14 cellular contexts compared by ENCODE assay signal in genomic region chr12:47823422-47824086, GRCh38. TPM values are rescaled to one million over a fixed set of nuclear protein-coding genes. Genes with fewer than 3 reads are reported as not detected.
DNase-seq lines count a peak whose midpoint lies in the region; ATAC-seq and TF ChIP-seq lines count a peak whose summit lies in the region.
"Had no signal": no experiment of that assay in that cellular context is flagged by ENCODE, and none has a peak within 500 bp of the region (broad histone marks: within the 10 kb centered on the region; RNA-seq: fewer than 3 reads in every experiment).

No MANE protein-coding gene starts in this region.

- H3K27me3 Mint-ChIP-seq in activated naive CD4-positive, alpha-beta T cell treated with anti-CD3 and anti-CD28 coated beads for 36 hours (ENCODE audit: low read depth), result no peaks in the 10 kb centered on the region
- H3K27me3 Mint-ChIP-seq in mesothelial cell of epicardium (ENCODE audit: low read depth), result no peaks in the 10 kb centered on the region

- H3K27ac ChIP-seq in transverse colon, result peak overlapping the region; percentile 93 to 97 (median 96)

- TF ChIP-seq POLR2A in transverse colon (IDR thresholded peaks at IDR 0.05), result no peak

- H3K4me3 Mint-ChIP-seq in activated naive CD4-positive, alpha-beta T cell treated with anti-CD3 and anti-CD28 coated beads for 36 hours, result no peak overlapping the region
- no peak overlapping the region for H3K4me3 Mint-ChIP-seq in mesothelial cell of epicardium
- H3K4me3 Mint-ChIP-seq: WTC11 had no signal

- no peak for TF ChIP-seq CTCF in mesothelial cell of epicardium (IDR thresholded peaks at IDR 0.05; ENCODE audit: unreplicated experiment)
- TF ChIP-seq CTCF in transverse colon (IDR thresholded peaks at IDR 0.05), result no peak

- CTCF ChIA-PET in activated naive CD4-positive, alpha-beta T cell treated with anti-CD3 and anti-CD28 coated beads for 36 hours (lab: Charles Lee), result interaction anchor here (1.5 to 2.4 kb wide), 2 partner anchors 10 to 16 kb away, joined by 7 read pairs; no protein-coding TSS in a partner anchor

- peak overlapping the region; percentile 91 for H3K27ac Mint-ChIP-seq in activated naive CD4-positive, alpha-beta T cell treated with anti-CD3 and anti-CD28 coated beads for 36 hours
- H3K27ac Mint-ChIP-seq in mesothelial cell of epicardium, result peak overlapping the region; percentile 99
- H3K27ac Mint-ChIP-seq: WTC11 had no signal

- 94 to 98% methylated on average over 5 of the region's 5 CpGs for WGBS in transverse colon (ENCODE audit: low coverage in 1 of 2), 2 donors

- H3K4me1 Mint-ChIP-seq in activated naive CD4-positive, alpha-beta T cell treated with anti-CD3 and anti-CD28 coated beads for 36 hours (ENCODE audit: low read depth), result peaks cover 74% of the 10 kb centered on the region
- peaks cover 50% of the 10 kb centered on the region for H3K4me1 Mint-ChIP-seq in mesothelial cell of epicardium

- no peaks in the 10 kb centered on the region for H3K9me3 Mint-ChIP-seq in activated naive CD4-positive, alpha-beta T cell treated with anti-CD3 and anti-CD28 coated beads for 36 hours
- no peaks in the 10 kb centered on the region for H3K9me3 Mint-ChIP-seq in mesothelial cell of epicardium
- H3K9me3 Mint-ChIP-seq: WTC11 had no signal

- H3K27me3 ChIP-seq in adipocyte (replicated peaks; ENCODE audit: control insufficient read depth, insufficient read depth, low read length), result no peaks in the 10 kb centered on the region
- H3K27me3 ChIP-seq in transverse colon, result no peaks in the 10 kb centered on the region

- H3K9me3 ChIP-seq in adipocyte (ENCODE audit: control insufficient read depth, low read length) (no peaks in the 10 kb centered on the region), transverse colon (no peaks in the 10 kb centered on the region)

- peaks cover 77% of the 10 kb centered on the region for H3K4me1 ChIP-seq in adipocyte (ENCODE audit: control insufficient read depth, insufficient read depth, low read length)
- peaks cover 39 to 65% (median 43%) of the 10 kb centered on the region in 4 donors for H3K4me1 ChIP-seq in transverse colon

- H3K4me3 ChIP-seq in adipocyte (ENCODE audit: low read length), result peak overlapping the region; percentile 35
- H3K4me3 ChIP-seq in transverse colon, result no peak overlapping the region

- TF ChIP-seq EP300 in transverse colon (IDR thresholded peaks at IDR 0.05; ENCODE audit: low read depth), result no peak

- in situ Hi-C loops in transverse colon (cut with MboI; ENCODE audit: low pct_ligation_motif_present in 1 of 4, low pct_unique_long_range_greater_than_20kb in 1 of 4, low sequenced_read_pairs in 3 of 4), result no loop called here

- H3K9ac ChIP-seq in adipocyte (ENCODE audit: low read length), result peak overlapping the region; percentile 100

- H3K36me3 ChIP-seq in adipocyte (ENCODE audit: control insufficient read depth, insufficient read depth, low read length, severe bottlenecking), result no peaks in the 10 kb centered on the region
- no peaks in the 10 kb centered on the region for H3K36me3 ChIP-seq in transverse colon

- DNase-seq in activated naive CD4-positive, alpha-beta T cell treated with anti-CD3 and anti-CD28 coated beads for 36 hours, result no peak
- no peak for DNase-seq in activated naive CD4-positive, alpha-beta T cell (lab: John Stamatoyannopoulos, UW)
- DNase-seq in adipocyte (ENCODE audit: low read depth) (peak; percentile 60), mesothelial cell of epicardium (ENCODE audit: low spot score in 2 of 2, unreplicated experiment in 2 of 2) (no peak), transverse colon (no peak), NCI-H2196 (lab: John Stamatoyannopoulos, UW; ENCODE audit: unreplicated experiment) (no peak)
- DNase-seq in effector CD4-positive, alpha-beta T cell, result no peak
- DNase-seq: anterior cingulate cortex, GOT3, left colon, NCI-H1105, OCI-M1 had no signal

- no peak for ATAC-seq in HG02610 (IDR thresholded peaks at IDR 0.05; ENCODE audit: unreplicated experiment)
- ATAC-seq: left colon, WTC11 had no signal

- intact Hi-C loops in activated naive CD4-positive, alpha-beta T cell treated with anti-CD3 and anti-CD28 coated beads for 36 hours (cut with micrococcal nuclease), result loop anchor here (1.0 kb wide), 1 partner anchor 9 kb away; no protein-coding TSS in a partner anchor
- intact Hi-C loops in transverse colon (cut with DNase I; ENCODE audit: low total_unique reads), result no loop called here

- peaks cover 8% of the 10 kb centered on the region for H3K36me3 Mint-ChIP-seq in activated naive CD4-positive, alpha-beta T cell treated with anti-CD3 and anti-CD28 coated beads for 36 hours (ENCODE audit: low read depth)
- H3K36me3 Mint-ChIP-seq in mesothelial cell of epicardium, result no peaks in the 10 kb centered on the region
- H3K36me3 Mint-ChIP-seq: WTC11 had no signal

RNA-seq across cellular contexts. Expression of gene HDAC7, which starts 3.9 kb away (rescaled TPM):
- 100 to 1,000 TPM; 272 to 289 TPM for total RNA-seq in activated naive CD4-positive, alpha-beta T cell treated with anti-CD3 and anti-CD28 coated beads for 36 hours
- total RNA-seq in mesothelial cell of epicardium, result 113 to 132 TPM (median 123 TPM) in 3 replicates
- total RNA-seq in transverse colon, result 100 to 1,000 TPM in 1 of 4 donors, 10 to 100 TPM in 3; 19.4 to 133 (median 28.3) TPM

RNA-seq across cellular contexts. Expression of gene SLC48A1, which starts 50.5 kb away (rescaled TPM):
- total RNA-seq in activated naive CD4-positive, alpha-beta T cell treated with anti-CD3 and anti-CD28 coated beads for 36 hours, result 10 to 100 TPM; 16.6 to 21.0 TPM
- total RNA-seq in mesothelial cell of epicardium, result 25.3 to 27.7 TPM (median 27.0 TPM) in 3 replicates
- 10 to 100 TPM; 19.9 to 76.7 (median 23.1) TPM for total RNA-seq in transverse colon
